Comparison of ENCODE assay signal across 10 cellular contexts in genomic region chr6:162621246-162621645, GRCh38.
DNase-seq lines count a peak whose midpoint lies in the region; ATAC-seq and TF ChIP-seq lines count a peak whose summit lies in the region.
"Had no signal": no experiment of that assay in that cellular context is flagged by ENCODE, and none has a peak within 500 bp of the region (broad histone marks: within the 10 kb centered on the region; RNA-seq: fewer than 3 reads in every experiment).

No MANE protein-coding gene starts in this region.

- TF ChIP-seq CTCF in NB4 (IDR thresholded peaks at IDR 0.05; ENCODE audit: low read depth, low read length), result no peak
- no peak for TF ChIP-seq CTCF in fibroblast of lung (conservative IDR thresholded peaks at IDR 0.05 in 1 of 2, IDR thresholded peaks at IDR 0.05 in 1 of 2; ENCODE audit: low read depth in 1 of 2, low read length in 2 of 2)

- no peaks in the 10 kb centered on the region for H3K4me1 Mint-ChIP-seq in activated naive CD4-positive, alpha-beta T cell treated with anti-CD3 and anti-CD28 coated beads, Interleukin-2, amount 10 ng/mL, durations not matched to agents 7 days and 5 days

- no peak overlapping the region for H2AFZ ChIP-seq in fibroblast of lung (ENCODE audit: low read length)

- H3K9me3 Mint-ChIP-seq in activated naive CD4-positive, alpha-beta T cell treated with anti-CD3 and anti-CD28 coated beads, Interleukin-2, amount 50 U/mL, for 72 hours, result no peaks in the 10 kb centered on the region
- H3K9me3 Mint-ChIP-seq in activated naive CD4-positive, alpha-beta T cell treated with anti-CD3 and anti-CD28 coated beads, Interleukin-2, amount 10 ng/mL, durations not matched to agents 7 days and 5 days, result peaks cover 2% of the 10 kb centered on the region

- no peak overlapping the region for H3K27ac Mint-ChIP-seq in activated naive CD4-positive, alpha-beta T cell treated with anti-CD3 and anti-CD28 coated beads, Interleukin-2, amount 50 U/mL, for 72 hours
- no peak overlapping the region for H3K27ac Mint-ChIP-seq in activated naive CD4-positive, alpha-beta T cell treated with anti-CD3 and anti-CD28 coated beads, Interleukin-2, amount 10 ng/mL, durations not matched to agents 7 days and 5 days

- no peaks in the 10 kb centered on the region for H3K36me3 ChIP-seq in fibroblast of lung (ENCODE audit: control insufficient read depth, insufficient read depth, low read length)
- H3K36me3 ChIP-seq: neutrophil had no signal

- no peak overlapping the region for H3K4me2 ChIP-seq in fibroblast of lung (ENCODE audit: extremely low read depth, insufficient read depth, low read length)

- H3K36me3 Mint-ChIP-seq in activated naive CD4-positive, alpha-beta T cell treated with anti-CD3 and anti-CD28 coated beads, Interleukin-2, amount 50 U/mL, for 72 hours, result peaks cover 0 to 5% of the 10 kb centered on the region in 2 donors
- no peaks in the 10 kb centered on the region for H3K36me3 Mint-ChIP-seq in activated naive CD4-positive, alpha-beta T cell treated with anti-CD3 and anti-CD28 coated beads, Interleukin-2, amount 10 ng/mL, durations not matched to agents 7 days and 5 days

- H3K4me3 Mint-ChIP-seq in activated naive CD4-positive, alpha-beta T cell treated with anti-CD3 and anti-CD28 coated beads, Interleukin-2, amount 10 ng/mL, durations not matched to agents 7 days and 5 days, result no peak overlapping the region

- H3K27me3 Mint-ChIP-seq in activated naive CD4-positive, alpha-beta T cell treated with anti-CD3 and anti-CD28 coated beads, Interleukin-2, amount 10 ng/mL, durations not matched to agents 7 days and 5 days, result no peaks in the 10 kb centered on the region

- TF ChIP-seq POLR2A in NB4 (IDR thresholded peaks at IDR 0.05; ENCODE audit: extremely low read depth, insufficient read length), result no peak

- H3K9ac ChIP-seq in fibroblast of lung (ENCODE audit: insufficient read depth, low read length), result no peak overlapping the region

- H3K27ac ChIP-seq in fibroblast of lung (ENCODE audit: insufficient read depth, low read length), result no peak overlapping the region
- H3K27ac ChIP-seq: neutrophil had no signal

- no peaks in the 10 kb centered on the region for H3K9me3 ChIP-seq in fibroblast of lung (ENCODE audit: control insufficient read depth, insufficient read depth, low read depth, low read length)
- H3K9me3 ChIP-seq: neutrophil had no signal

- H3K4me1 ChIP-seq in fibroblast of lung (ENCODE audit: control insufficient read depth, extremely low read depth, insufficient read depth, low read length), result no peaks in the 10 kb centered on the region

- H3K79me2 ChIP-seq in fibroblast of lung (ENCODE audit: control insufficient read depth, insufficient read depth, low read length), result no peaks in the 10 kb centered on the region

- no peaks in the 10 kb centered on the region for H4K20me1 ChIP-seq in fibroblast of lung (ENCODE audit: control insufficient read depth, extremely low read depth, insufficient read depth, low read length)

- CTCF ChIA-PET in activated naive CD4-positive, alpha-beta T cell treated with anti-CD3 and anti-CD28 coated beads, Interleukin-2, amount 10 ng/mL, durations not matched to agents 7 days and 5 days (lab: Charles Lee), result no interaction called here

- DNase-seq in activated naive CD4-positive, alpha-beta T cell treated with anti-CD3 and anti-CD28 coated beads, Interleukin-2, amount 50 U/mL, for 72 hours (ENCODE audit: low spot score in 2 of 2), result peak in 1 of 2 donors; percentile 54
- no peak for DNase-seq in activated naive CD4-positive, alpha-beta T cell treated with anti-CD3 and anti-CD28 coated beads, Interleukin-2, amount 10 ng/mL, durations not matched to agents 7 days and 5 days
- DNase-seq in NB4 (ENCODE audit: low read depth) (peak; percentile 26), fibroblast of lung (ENCODE audit: low read depth in 2 of 2) (peak; percentile 42 to 78), NCI-H748 (lab: John Stamatoyannopoulos, UW; ENCODE audit: unreplicated experiment) (no peak), D341Med (ENCODE audit: low spot score) (no peak), NCI-H2171 treated with DMSO at 0.1 percent for 48 hours (lab: John Stamatoyannopoulos, UW) (no peak)
- peak; percentile 8 to 14 for DNase-seq in stimulated activated CD8-positive, alpha-beta memory T cell treated with anti-CD3 and anti-CD28 coated beads, Interleukin-15, amount 100 ng/mL, for 48 hours (ENCODE audit: low read depth in 2 of 2)
- DNase-seq: NCI-H774 had no signal

- ATAC-seq in activated naive CD4-positive, alpha-beta T cell treated with anti-CD3 and anti-CD28 coated beads, Interleukin-2, amount 50 U/mL, for 72 hours, result peak; percentile 73 to 91

- no peaks in the 10 kb centered on the region for H3K27me3 ChIP-seq in fibroblast of lung (ENCODE audit: control insufficient read depth, insufficient read depth, low read length)
- H3K27me3 ChIP-seq: neutrophil had no signal

- H3K4me3 ChIP-seq in NB4 (ENCODE audit: low read depth, low read length) (no peak overlapping the region), fibroblast of lung (replicated peaks in 1 of 4; ENCODE audit: control extremely low read depth in 1 of 4, insufficient read depth in 1 of 4, low read depth in 3 of 4, low read length in 4 of 4) (no peak overlapping the region)

Comparison
In these comparisons a context has a peak if more than half of its experiments do, and no peak if none do; other contexts are left out.
1. DNase-seq: peak in NB4 (single experiment), fibroblast of lung (2 of 2) and stimulated activated CD8-positive, alpha-beta memory T cell treated with anti-CD3 and anti-CD28 coated beads, Interleukin-15, amount 100 ng/mL, for 48 hours (2 of 2); none in activated naive CD4-positive, alpha-beta T cell treated with anti-CD3 and anti-CD28 coated beads, Interleukin-2, amount 10 ng/mL, durations not matched to agents 7 days and 5 days (single experiment), NCI-H748 (single experiment), D341Med (single experiment) and NCI-H2171 treated with DMSO at 0.1 percent for 48 hours (single experiment).